8 cellular contexts compared by ENCODE assay signal in genomic region chr1:234598974-234599616, GRCh38. TPM values are rescaled to one million over a fixed set of nuclear protein-coding genes. Genes with fewer than 3 reads are reported as not detected.
DNase-seq lines count a peak whose midpoint lies in the region; ATAC-seq and TF ChIP-seq lines count a peak whose summit lies in the region.

No MANE protein-coding gene starts in this region.

- H3K27me3 Mint-ChIP-seq in Calu3 (ENCODE audit: unreplicated experiment) (no peaks in the 10 kb centered on the region), natural killer cell (ENCODE audit: low read depth in 2 of 2) (no peaks in the 10 kb centered on the region)

- peaks cover 3% of the 10 kb centered on the region for H3K4me1 ChIP-seq in NT2/D1 (ENCODE audit: insufficient read depth, insufficient read length)

- no peak for TF ChIP-seq CTCF in Calu3 (IDR thresholded peaks at IDR 0.05; ENCODE audit: unreplicated experiment)
- no peak for TF ChIP-seq CTCF in natural killer cell (IDR thresholded peaks at IDR 0.05)

- H3K36me3 Mint-ChIP-seq in Calu3 (ENCODE audit: insufficient read depth, unreplicated experiment) (peaks cover 60% of the 10 kb centered on the region), natural killer cell (no peaks in the 10 kb centered on the region)

- H3K9me3 Mint-ChIP-seq in Calu3 (ENCODE audit: low read depth, unreplicated experiment) (peaks cover 12% of the 10 kb centered on the region), natural killer cell (no peaks in the 10 kb centered on the region)

- CTCF ChIA-PET in Calu3 (lab: Charles Lee) = interaction anchor here (0.6 to 1.5 kb wide), 6 partner anchors 13 to 505 kb away, joined by 3 to 7 read pairs (median 4); no protein-coding TSS in a partner anchor

- peak overlapping the region; percentile 91 for H3K27ac Mint-ChIP-seq in Calu3 (ENCODE audit: unreplicated experiment)
- peak overlapping the region; percentile 97 to 99 for H3K27ac Mint-ChIP-seq in natural killer cell

- H3K4me1 Mint-ChIP-seq in Calu3 (ENCODE audit: low read depth, unreplicated experiment) = peaks cover 40% of the 10 kb centered on the region
- peaks cover 41 to 42% of the 10 kb centered on the region in 2 donors for H3K4me1 Mint-ChIP-seq in natural killer cell

- intact Hi-C loops in Calu3 (cut with micrococcal nuclease; ENCODE audit: unreplicated experiment) = loop anchor here (2.0 kb wide), 1 partner anchor 484 kb away; no protein-coding TSS in a partner anchor
- intact Hi-C loops in natural killer cell (cut with micrococcal nuclease) = loop anchor here (1.0 to 2.0 kb wide), 4 partner anchors 100 to 484 kb away; no protein-coding TSS in a partner anchor

- H3K9me3 ChIP-seq in NT2/D1 (ENCODE audit: insufficient read depth, low read length) = no peaks in the 10 kb centered on the region

- no peak for ATAC-seq in natural killer cell
- no peak for ATAC-seq in GM18867 (IDR thresholded peaks at IDR 0.05; ENCODE audit: unreplicated experiment)
- ATAC-seq in GM21367 (IDR thresholded peaks at IDR 0.05; ENCODE audit: unreplicated experiment) = no peak
- no peak for ATAC-seq in GM18870 (IDR thresholded peaks at IDR 0.05; ENCODE audit: unreplicated experiment)

- H3K4me3 Mint-ChIP-seq in Calu3 (ENCODE audit: low read depth, unreplicated experiment) = peak overlapping the region; percentile 81
- peak overlapping the region; percentile 87 for H3K4me3 Mint-ChIP-seq in natural killer cell

- H3K27me3 ChIP-seq in NT2/D1 (ENCODE audit: insufficient read depth, insufficient read length) = no peaks in the 10 kb centered on the region

- DNase-seq in Calu3 = no peak
- DNase-seq in NT2/D1 (ENCODE audit: low read depth, low spot score) = no peak
- peak; percentile 12 for DNase-seq in dermis blood vessel endothelial cell
- no peak for DNase-seq in natural killer cell
- no peak for DNase-seq in NCI-H2029 treated with DMSO at 0.1 percent for 48 hours (lab: John Stamatoyannopoulos, UW)

- peak overlapping the region; percentile 54 for H3K4me3 ChIP-seq in NT2/D1 (ENCODE audit: insufficient read length, low read depth)

- no TSS peak for BruUV-seq in Calu3 (replicated peaks; lab: Mats Ljungman, UMichigan)

- peak overlapping the region; percentile 80 for H3K9ac ChIP-seq in NT2/D1 (ENCODE audit: insufficient read length, low read depth)

- H3K36me3 ChIP-seq in NT2/D1 (ENCODE audit: insufficient read depth, insufficient read length, low read length) = peaks cover 5% of the 10 kb centered on the region

RNA-seq across cellular contexts. Expression of gene IRF2BP2, which starts 10.9 kb away (rescaled TPM):
- total RNA-seq in Calu3 (2022) = 192 and 196 TPM in 2 replicates
- total RNA-seq in dermis blood vessel endothelial cell = 104 and 115 TPM in 2 replicates
- 100 to 1,000 TPM; 186 to 315 (median 266) TPM for total RNA-seq in natural killer cell
